8 cellular contexts compared by ENCODE assay signal in the genomic region with DNA sequence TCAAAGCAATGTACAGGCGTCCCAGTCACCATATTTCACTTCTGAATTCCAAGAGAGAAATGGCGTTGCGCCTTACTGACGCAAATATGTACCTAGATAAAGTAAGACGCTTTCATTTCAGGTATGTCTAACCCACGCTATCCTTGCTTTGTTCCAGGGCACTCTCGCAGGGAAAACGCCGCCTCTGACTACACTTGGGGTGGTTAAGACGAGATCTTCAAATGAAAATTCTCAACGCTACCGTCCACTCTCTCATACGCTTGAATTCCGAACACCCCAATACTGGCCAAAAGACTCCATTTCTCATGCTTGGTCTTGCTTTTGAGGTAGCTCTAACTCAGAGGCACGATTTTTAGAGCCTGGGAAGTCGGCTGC. TPM values are rescaled to one million over a fixed set of nuclear protein-coding genes. Genes with fewer than 3 reads are reported as not detected.
A peak's percentile ranks its signal among the peaks of the same experiment; 100 is the strongest.
DNase-seq lines count a peak whose midpoint lies in the region; ATAC-seq, FAIRE-seq and TF ChIP-seq lines count a peak whose summit lies in the region.

No MANE protein-coding gene starts in this region.

- H3K9me3 Mint-ChIP-seq in naive thymus-derived CD8-positive, alpha-beta T cell: no peaks in the 10 kb centered on the region

- BruUV-seq in PC-9 (replicated peaks; lab: Mats Ljungman, UMichigan): TSS peak; percentile 96

- peak overlapping the region; percentile 95 for H2AFZ ChIP-seq in PC-9

- CTCF ChIA-PET in PC-9 (lab: Charles Lee): interaction anchor here (0.6 kb wide), 2 partner anchors 14 to 243 kb away, joined by 8 to 10 read pairs; no protein-coding TSS in a partner anchor

- H3K9me3 ChIP-seq in HAP-1: no peaks in the 10 kb centered on the region
- no peaks in the 10 kb centered on the region for H3K9me3 ChIP-seq in PC-9 (ENCODE audit: insufficient read depth, low read depth)
- no peaks in the 10 kb centered on the region for H3K9me3 ChIP-seq in endocrine pancreas (ENCODE audit: control insufficient read depth, low read length)

- H3K4me3 Mint-ChIP-seq in naive thymus-derived CD8-positive, alpha-beta T cell: peak overlapping the region; percentile 95 to 99 (median 98)

- no peak for TF ChIP-seq CTCF in PC-9 (conservative IDR thresholded peaks at IDR 0.05)

- H3K4me1 ChIP-seq in HAP-1: peaks cover 19% of the 10 kb centered on the region
- peaks cover 11% of the 10 kb centered on the region for H3K4me1 ChIP-seq in PC-9 (replicated peaks; ENCODE audit: insufficient read depth)
- H3K4me1 ChIP-seq in endocrine pancreas (ENCODE audit: control insufficient read depth, insufficient read depth, low read length): peaks cover 12% of the 10 kb centered on the region

- H3K27me3 ChIP-seq in HAP-1 (ENCODE audit: low read depth) (no peaks in the 10 kb centered on the region), PC-9 (ENCODE audit: insufficient read depth, low read depth) (no peaks in the 10 kb centered on the region), endocrine pancreas (ENCODE audit: control insufficient read depth, insufficient read depth, low read length) (no peaks in the 10 kb centered on the region)

- peaks cover 0 to 22% (median 13%) of the 10 kb centered on the region in 3 donors for H3K36me3 Mint-ChIP-seq in naive thymus-derived CD8-positive, alpha-beta T cell

- H3K27me3 Mint-ChIP-seq in naive thymus-derived CD8-positive, alpha-beta T cell: no peaks in the 10 kb centered on the region

- POLR2A ChIA-PET in PC-9 (lab: Charles Lee; ENCODE audit: unreplicated experiment): interaction anchor here (0.7 to 1.3 kb wide), 2 partner anchors 16 to 449 kb away, joined by 6 to 27 read pairs; no protein-coding TSS in a partner anchor
- POLR2A ChIA-PET in naive thymus-derived CD8-positive, alpha-beta T cell (lab: Charles Lee): interaction anchor here (0.7 to 2.3 kb wide), 10 partner anchors 12 to 251 kb away, joined by 3 to 13 read pairs (median 5); a partner anchor contains a TSS

- peaks cover 31% of the 10 kb centered on the region for H3K36me3 ChIP-seq in HAP-1 (replicated peaks)
- peaks cover 19% of the 10 kb centered on the region for H3K36me3 ChIP-seq in PC-9 (ENCODE audit: low read depth)
- H3K36me3 ChIP-seq in endocrine pancreas (ENCODE audit: control insufficient read depth, insufficient read depth, low read length): no peaks in the 10 kb centered on the region

- peak overlapping the region; percentile 97 to 100 (median 100) for H3K27ac Mint-ChIP-seq in naive thymus-derived CD8-positive, alpha-beta T cell

- peak overlapping the region; percentile 98 for H3K9ac ChIP-seq in endocrine pancreas (ENCODE audit: control insufficient read depth, insufficient read depth, low read length)

- no peaks in the 10 kb centered on the region for H3K9me2 ChIP-seq in PC-9 (ENCODE audit: insufficient read depth)

- intact Hi-C loops in PC-9 (cut with micrococcal nuclease; ENCODE audit: unreplicated experiment): loop anchor here (5.0 kb wide), 1 partner anchor 80 kb away; no protein-coding TSS in a partner anchor

- peaks cover 19% of the 10 kb centered on the region for H3F3A ChIP-seq in PC-9 (ENCODE audit: insufficient read depth, low read depth)

- peaks cover 20 to 65% (median 44%) of the 10 kb centered on the region in 4 donors for H3K4me1 Mint-ChIP-seq in naive thymus-derived CD8-positive, alpha-beta T cell

- peak overlapping the region; percentile 82 for H3K4me2 ChIP-seq in PC-9

- FAIRE-seq in frontal cortex (lab: Jason Lieb, UNC): no peak

- peak overlapping the region; percentile 85 for H3K4me3 ChIP-seq in HAP-1
- H3K4me3 ChIP-seq in PC-9: peak overlapping the region; percentile 99
- H3K4me3 ChIP-seq in endocrine pancreas (ENCODE audit: control insufficient read depth, insufficient read depth, low read length): peak overlapping the region; percentile 97

- in situ Hi-C loops in HAP-1 (cut with MboI; ENCODE audit: low sequenced_read_pairs): no loop called here

- H4K20me1 ChIP-seq in PC-9 (ENCODE audit: insufficient read depth): no peaks in the 10 kb centered on the region

- DNase-seq in DMS153 treated with DMSO at 0.1 percent for 48 hours (lab: John Stamatoyannopoulos, UW; ENCODE audit: unreplicated experiment) (peak; percentile 90), DMS153 (lab: John Stamatoyannopoulos, UW) (no peak), HAP-1 (ENCODE audit: low spot score in 2 of 2) (peak in 1 of 2 experiments; percentile 7), PC-9 (no peak), frontal cortex (ENCODE audit: low spot score in 2 of 2) (no peak)
- DNase-seq in naive thymus-derived CD8-positive, alpha-beta T cell: peak in 1 of 10 donors; percentile 65
- no peak for DNase-seq in activated CD8-positive, alpha-beta memory T cell treated with anti-CD3 and anti-CD28 coated beads, Interleukin-2, amount 50 U/mL, for 4 hours

- peak overlapping the region; percentile 96 for H3K27ac ChIP-seq in PC-9

- peak in 1 of 2 donors; percentile 7 for ATAC-seq in naive thymus-derived CD8-positive, alpha-beta T cell

- peaks cover 56% of the 10 kb centered on the region for H3K79me2 ChIP-seq in PC-9 (ENCODE audit: low read depth)

RNA-seq across cellular contexts. Expression of a gene that starts 0.7 kb away (rescaled TPM):
- total RNA-seq in PC-9 (2021) (36.9 and 55.8 TPM in 2 replicates), frontal cortex (54.2 TPM)
- total RNA-seq in naive thymus-derived CD8-positive, alpha-beta T cell: 10 to 100 TPM; 18.3 to 19.7 TPM
- 10 to 100 TPM; 20.8 to 23.6 (median 23.0) TPM for polyA plus RNA-seq in naive thymus-derived CD8-positive, alpha-beta T cell

RNA-seq across cellular contexts. Expression of a gene that starts 9.6 kb away (rescaled TPM):
- not detected in 2 replicates for total RNA-seq in PC-9 (2021)
- not detected for total RNA-seq in naive thymus-derived CD8-positive, alpha-beta T cell
- polyA plus RNA-seq in naive thymus-derived CD8-positive, alpha-beta T cell: not detected
- total RNA-seq in frontal cortex: not detected

RNA-seq across cellular contexts. Expression of a gene that starts 59.8 kb away (rescaled TPM):
- total RNA-seq in PC-9 (2021): 9.3 and 13.5 TPM in 2 replicates
- total RNA-seq in naive thymus-derived CD8-positive, alpha-beta T cell: 1 to 10 TPM; 5.2 to 6.3 TPM
- under 1 TPM; 0.73 to 0.83 (median 0.76) TPM for polyA plus RNA-seq in naive thymus-derived CD8-positive, alpha-beta T cell
- total RNA-seq in frontal cortex: 6.9 TPM
